Comparison of ENCODE assay signal across 8 cellular contexts in the genomic region with DNA sequence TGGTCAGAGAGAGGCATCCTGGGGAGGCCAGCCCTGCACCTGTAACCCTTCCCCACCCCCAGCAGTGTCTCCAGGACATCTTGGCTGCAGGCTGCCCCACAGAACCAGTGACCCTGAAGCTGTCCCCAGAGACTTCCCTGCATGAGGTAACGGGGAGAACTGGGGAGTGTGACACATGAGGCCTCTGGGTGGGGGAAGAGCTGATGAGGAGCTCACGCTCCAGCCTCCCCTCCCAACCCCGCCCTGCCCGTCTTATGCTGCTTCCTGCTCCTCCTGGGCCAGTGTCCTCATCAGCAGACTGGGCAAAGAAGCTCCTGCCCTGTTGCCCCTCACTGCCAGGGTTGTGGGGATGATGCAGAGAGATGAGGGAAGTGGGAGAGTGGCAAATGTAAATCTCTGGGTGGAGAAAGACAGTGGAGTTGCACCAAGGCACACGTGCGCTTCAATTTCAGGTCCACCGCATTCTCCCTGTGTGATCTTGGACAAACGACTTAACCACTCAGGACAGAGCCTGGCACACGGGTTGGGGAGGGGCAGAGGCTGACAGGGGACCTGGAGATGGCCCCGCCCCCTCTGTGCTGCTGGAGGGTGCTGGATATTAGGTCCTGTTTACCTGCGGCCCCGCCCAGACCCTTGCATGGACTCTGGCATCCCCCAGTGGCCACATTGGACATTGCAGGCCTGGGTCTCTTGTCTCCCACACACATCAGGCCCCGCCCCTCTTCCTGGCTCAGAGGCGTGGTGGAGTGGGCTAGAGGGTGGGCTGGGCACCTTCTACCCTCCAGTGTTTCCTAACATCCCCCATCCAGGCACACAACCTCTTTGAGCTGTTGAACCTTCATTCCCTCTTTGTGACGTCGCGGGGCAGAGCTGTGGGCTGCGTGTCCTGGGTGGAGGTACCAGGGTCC. TPM values are rescaled to one million over a fixed set of nuclear protein-coding genes. Genes with fewer than 3 reads are reported as not detected.
A peak's percentile ranks its signal among the peaks of the same experiment; 100 is the strongest.
DNase-seq lines count a peak whose midpoint lies in the region; ATAC-seq and TF ChIP-seq lines count a peak whose summit lies in the region.

No MANE protein-coding gene starts in this region.

- H3K9me3 ChIP-seq in lower lobe of right lung = no peaks in the 10 kb centered on the region

- no peaks in the 10 kb centered on the region for H3K27me3 ChIP-seq in lower lobe of right lung (ENCODE audit: low read depth)

- TF ChIP-seq CTCF in GM10266 (IDR thresholded peaks at IDR 0.05; ENCODE audit: control insufficient read depth, insufficient read depth, low read depth, missing control alignments) (peak; percentile 97), lower lobe of right lung (IDR thresholded peaks at IDR 0.05) (peak; percentile 95)

- no peaks in the 10 kb centered on the region for H3K36me3 ChIP-seq in lower lobe of right lung

- no peaks in the 10 kb centered on the region for H3K4me1 ChIP-seq in lower lobe of right lung

- DNase-seq in GM10266 (ENCODE audit: extremely low spot score) (peak; percentile 93), NCI-H748 (lab: John Stamatoyannopoulos, UW; ENCODE audit: unreplicated experiment) (peak; percentile 83), dermis microvascular lymphatic vessel endothelial cell (ENCODE audit: low read depth in 2 of 2) (peak; percentile 50 to 74), lower lobe of right lung (peak; percentile 93)
- DNase-seq in activated CD4-positive, alpha-beta T cell treated with anti-CD3 and anti-CD28 coated beads, Interleukin-2, amount 50 U/mL, for 24 hours (ENCODE audit: low read depth in 1 of 2, low spot score in 1 of 2) = peak; percentile 37 to 86
- DNase-seq in stimulated activated CD8-positive, alpha-beta memory T cell treated with anti-CD3 and anti-CD28 coated beads, Interleukin-12 subunit alpha, Interleukin-12 subunit beta, amount 100 ng/mL, for 24 hours (ENCODE audit: extremely low read depth) = peak; percentile 58

- no peak overlapping the region for H3K27ac ChIP-seq in lower lobe of right lung

- ATAC-seq in HG03342 (IDR thresholded peaks at IDR 0.05; ENCODE audit: unreplicated experiment) (peak; percentile 62), lower lobe of right lung (peak; percentile 91 to 93), HG02623 (IDR thresholded peaks at IDR 0.05; ENCODE audit: unreplicated experiment) (no peak)

- H3K4me3 ChIP-seq in lower lobe of right lung = no peak overlapping the region

- intact Hi-C loops in lower lobe of right lung (cut with DNase I) = no loop called here

RNA-seq across cellular contexts. Expression of gene CLCNKB, which starts 12.3 kb away (rescaled TPM):
- total RNA-seq in dermis microvascular lymphatic vessel endothelial cell = under 0.01 TPM in 1 of 2 replicates, not detected in the other
- 0.18 TPM for total RNA-seq in lower lobe of right lung

RNA-seq across cellular contexts. Expression of gene FAM131C, which starts 17.6 kb away (rescaled TPM):
- total RNA-seq in dermis microvascular lymphatic vessel endothelial cell = 0.13 TPM in 1 of 2 replicates, not detected in the other
- not detected for total RNA-seq in lower lobe of right lung

RNA-seq across cellular contexts. Expression of gene CLCNKA, which starts 34.0 kb away (rescaled TPM):
- total RNA-seq in dermis microvascular lymphatic vessel endothelial cell = not detected in 2 replicates
- 0.65 TPM for total RNA-seq in lower lobe of right lung

RNA-seq across cellular contexts. Expression of gene HSPB7, which starts 38.0 kb away (rescaled TPM):
- not detected in 2 replicates for total RNA-seq in dermis microvascular lymphatic vessel endothelial cell
- 4.9 TPM for total RNA-seq in lower lobe of right lung

RNA-seq across cellular contexts. Expression of gene SRARP, which starts 51.8 kb away (rescaled TPM):
- 0.51 TPM in 2 replicates for total RNA-seq in dermis microvascular lymphatic vessel endothelial cell
- total RNA-seq in lower lobe of right lung = 0.21 TPM
